Comparison of ENCODE assay signal across 8 cellular contexts in the genomic region with DNA sequence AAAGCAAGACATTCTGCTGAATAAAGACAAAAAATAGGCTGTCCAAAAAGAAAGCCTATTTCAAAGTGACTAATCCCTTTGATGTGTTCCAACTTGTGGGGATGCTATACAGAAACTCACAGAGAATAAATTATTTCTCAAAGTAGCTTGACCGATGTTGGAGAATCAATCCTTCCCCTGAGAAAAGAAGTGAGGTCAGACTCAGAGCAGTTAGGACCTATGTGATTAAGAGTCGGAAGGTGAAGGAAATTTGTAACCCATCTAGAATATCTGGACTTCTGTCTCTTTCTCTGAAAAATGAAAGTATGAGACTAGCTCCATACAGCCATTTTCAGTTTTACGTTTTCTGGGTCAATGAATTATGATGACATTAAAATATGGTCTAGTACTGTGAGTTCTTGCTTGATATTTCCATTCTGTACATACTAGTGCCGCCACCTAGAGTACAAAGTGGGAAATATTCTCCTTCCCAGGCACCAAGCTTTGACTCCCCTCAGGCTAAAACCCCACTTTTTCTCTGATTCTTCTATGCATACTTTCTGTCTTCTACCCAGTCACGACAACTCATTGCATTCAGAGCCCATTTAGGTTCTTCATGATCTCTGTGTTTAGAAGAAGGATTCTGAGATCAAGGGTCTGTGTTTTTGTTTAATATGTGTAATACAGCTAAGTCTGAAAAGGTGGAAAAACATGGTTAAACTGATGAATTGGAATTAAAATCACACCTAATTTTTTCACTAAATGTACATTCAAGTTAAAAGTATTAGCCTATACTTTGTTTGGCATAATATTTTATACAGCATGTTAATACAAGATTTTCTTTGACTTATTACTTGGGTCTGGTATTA. TPM values are rescaled to one million over a fixed set of nuclear protein-coding genes. Genes with fewer than 3 reads are reported as not detected.
DNase-seq lines count a peak whose midpoint lies in the region; ATAC-seq and TF ChIP-seq lines count a peak whose summit lies in the region.

No MANE protein-coding gene starts in this region.

- peaks cover 5% of the 10 kb centered on the region for H3K9me3 Mint-ChIP-seq in nephron progenitor cell
- no peaks in the 10 kb centered on the region for H3K9me3 Mint-ChIP-seq in activated T-helper 1 cell treated with anti-CD3 and anti-CD28 coated beads, Interleukin-12 subunit alpha, Interleukin-12 subunit beta, Interleukin-2, Interleukin-4 antibody, amounts not matched to agents 30 ng/mL and 10 ng/mL and 1 ng/mL, durations not matched to agents 14 hours and 24 hours and 36 hours

- no peaks in the 10 kb centered on the region for H3K27me3 Mint-ChIP-seq in nephron progenitor cell (ENCODE audit: low read depth, poor library complexity)
- peaks cover 3% of the 10 kb centered on the region for H3K27me3 Mint-ChIP-seq in activated T-helper 1 cell treated with anti-CD3 and anti-CD28 coated beads, Interleukin-12 subunit alpha, Interleukin-12 subunit beta, Interleukin-2, Interleukin-4 antibody, amounts not matched to agents 30 ng/mL and 10 ng/mL and 1 ng/mL, durations not matched to agents 14 hours and 24 hours and 36 hours (ENCODE audit: insufficient read depth)

- no peak for TF ChIP-seq POLR2A in erythroblast (IDR thresholded peaks at IDR 0.05; ENCODE audit: low read length)

- ATAC-seq in Right ventricle myocardium inferior (peak; percentile 88), Panc1 (peak; percentile 72; the same call in 1 of the 2 replicates)

- H3K36me3 ChIP-seq in H7 (replicated peaks; ENCODE audit: control insufficient read depth, insufficient read depth, low read length) (no peaks in the 10 kb centered on the region), Panc1 (ENCODE audit: control insufficient read depth, insufficient read depth, low read length) (no peaks in the 10 kb centered on the region)

- in situ Hi-C loops in Panc1 (cut with HindIII; ENCODE audit: low pct_unique_long_range_greater_than_20kb, low sequenced_read_pairs), result no loop called here

- H3K36me3 Mint-ChIP-seq in nephron progenitor cell (ENCODE audit: low read depth), result no peaks in the 10 kb centered on the region
- no peaks in the 10 kb centered on the region for H3K36me3 Mint-ChIP-seq in activated T-helper 1 cell treated with anti-CD3 and anti-CD28 coated beads, Interleukin-12 subunit alpha, Interleukin-12 subunit beta, Interleukin-2, Interleukin-4 antibody, amounts not matched to agents 30 ng/mL and 10 ng/mL and 1 ng/mL, durations not matched to agents 14 hours and 24 hours and 36 hours (ENCODE audit: low read depth)

- no peaks in the 10 kb centered on the region for H3K4me1 Mint-ChIP-seq in nephron progenitor cell
- H3K4me1 Mint-ChIP-seq in activated T-helper 1 cell treated with anti-CD3 and anti-CD28 coated beads, Interleukin-12 subunit alpha, Interleukin-12 subunit beta, Interleukin-2, Interleukin-4 antibody, amounts not matched to agents 30 ng/mL and 10 ng/mL and 1 ng/mL, durations not matched to agents 14 hours and 24 hours and 36 hours (ENCODE audit: low read depth), result no peaks in the 10 kb centered on the region

- BruUV-seq in Panc1 (replicated peaks; lab: Mats Ljungman, UMichigan), result no TSS peak

- H3K4me1 ChIP-seq in Panc1 (ENCODE audit: control insufficient read depth, insufficient read depth, low read length), result no peaks in the 10 kb centered on the region

- no peak overlapping the region for H3K4me3 ChIP-seq in H7 (ENCODE audit: insufficient read depth, low read depth, low read length)
- H3K4me3 ChIP-seq in Jurkat, Clone E6-1 (ENCODE audit: low read length), result no peak overlapping the region
- H3K4me3 ChIP-seq in Panc1 (ENCODE audit: low read depth in 2 of 2, low read length in 2 of 2), result no peak overlapping the region

- H3K27me3 ChIP-seq in H7 (ENCODE audit: control insufficient read depth, insufficient read depth, low read length) (no peaks in the 10 kb centered on the region), Panc1 (ENCODE audit: control insufficient read depth, insufficient read depth, low read length) (no peaks in the 10 kb centered on the region)

- peak; percentile 72 for TF ChIP-seq CTCF in Panc1 (IDR thresholded peaks at IDR 0.05)
- peak; percentile 76 for TF ChIP-seq CTCF in nephron progenitor cell (IDR thresholded peaks at IDR 0.05)

- intact Hi-C loops in Right ventricle myocardium inferior (cut with DNase I) (loop anchor here (1.0 to 10.0 kb wide), 3 partner anchors 52 to 292 kb away; no protein-coding TSS in a partner anchor), cardiac septum (cut with DNase I) (loop anchor here (2.0 to 10.0 kb wide), 2 partner anchors 152 to 292 kb away; no protein-coding TSS in a partner anchor), Panc1 (cut with micrococcal nuclease; ENCODE audit: unreplicated experiment) (no loop called here)
- intact Hi-C loops in activated T-helper 1 cell treated with anti-CD3 and anti-CD28 coated beads, Interleukin-12 subunit alpha, Interleukin-12 subunit beta, Interleukin-2, Interleukin-4 antibody, amounts not matched to agents 30 ng/mL and 10 ng/mL and 1 ng/mL, durations not matched to agents 14 hours and 24 hours and 36 hours (cut with micrococcal nuclease), result loop anchor here (1.0 kb wide), 2 partner anchors 292 to 399 kb away; no protein-coding TSS in a partner anchor

- H3K9me3 ChIP-seq in Panc1 (ENCODE audit: control insufficient read depth, insufficient read depth, low read depth, low read length), result no peaks in the 10 kb centered on the region

- no peak overlapping the region for H3K27ac Mint-ChIP-seq in nephron progenitor cell
- H3K27ac Mint-ChIP-seq in activated T-helper 1 cell treated with anti-CD3 and anti-CD28 coated beads, Interleukin-12 subunit alpha, Interleukin-12 subunit beta, Interleukin-2, Interleukin-4 antibody, amounts not matched to agents 30 ng/mL and 10 ng/mL and 1 ng/mL, durations not matched to agents 14 hours and 24 hours and 36 hours, result no peak overlapping the region

- no peak overlapping the region for H3K27ac ChIP-seq in Panc1 (ENCODE audit: low read length)

- no peak for DNase-seq in Right ventricle myocardium inferior (ENCODE audit: missing footprints)
- DNase-seq in cardiac septum (ENCODE audit: low spot score), result no peak
- peak; percentile 35 for DNase-seq in H7
- peak; percentile 45 for DNase-seq in Jurkat, Clone E6-1 (ENCODE audit: low read depth, low spot score)
- peak; percentile 22 for DNase-seq in Panc1 (ENCODE audit: low read depth, low spot score)
- peak; percentile 47 to 60 for DNase-seq in erythroblast (lab: John Stamatoyannopoulos, UW)
- DNase-seq in nephron progenitor cell, result no peak
- DNase-seq in activated T-helper 1 cell treated with anti-CD3 and anti-CD28 coated beads, Interleukin-12 subunit alpha, Interleukin-12 subunit beta, Interleukin-2, Interleukin-4 antibody, amounts not matched to agents 30 ng/mL and 10 ng/mL and 1 ng/mL, durations not matched to agents 14 hours and 24 hours and 36 hours (ENCODE audit: low spot score), result no peak

- H3K4me3 Mint-ChIP-seq in nephron progenitor cell, result no peak overlapping the region
- H3K4me3 Mint-ChIP-seq in activated T-helper 1 cell treated with anti-CD3 and anti-CD28 coated beads, Interleukin-12 subunit alpha, Interleukin-12 subunit beta, Interleukin-2, Interleukin-4 antibody, amounts not matched to agents 30 ng/mL and 10 ng/mL and 1 ng/mL, durations not matched to agents 14 hours and 24 hours and 36 hours, result no peak overlapping the region

- POLR2A ChIA-PET in Panc1 (lab: Charles Lee), result interaction anchor here (0.6 kb wide), 1 partner anchor 403 kb away, joined by 3 read pairs; no protein-coding TSS in a partner anchor

- CTCF ChIA-PET in Panc1 (lab: Charles Lee), result interaction anchor here (1.5 kb wide), 1 partner anchor 291 kb away, joined by 6 read pairs; no protein-coding TSS in a partner anchor

RNA-seq across cellular contexts. Expression of a gene that starts 6.9 kb away (rescaled TPM):
- not detected for total RNA-seq in Right ventricle myocardium inferior
- not detected for total RNA-seq in cardiac septum
- 219 and 319 TPM in 2 replicates for total RNA-seq in H7 (2014; rRNA removed; shearing (Covaris generic))
- polyA plus RNA-seq in Jurkat, Clone E6-1 (2012; ENCODE audit: insufficient read depth, insufficient read length), result not detected
- total RNA-seq in Panc1 (2021; ENCODE audit: unreplicated experiment), result 1.5 TPM
- polyA plus RNA-seq in Panc1 (2012; ENCODE audit: insufficient read length), result 3.4 TPM
- not detected in 2 replicates for total RNA-seq in activated T-helper 1 cell treated with anti-CD3 and anti-CD28 coated beads, Interleukin-12 subunit alpha, Interleukin-12 subunit beta, Interleukin-2, Interleukin-4 antibody, amounts not matched to agents 30 ng/mL and 10 ng/mL and 1 ng/mL, durations not matched to agents 14 hours and 24 hours and 36 hours

RNA-seq across cellular contexts. Expression of a gene that starts 30.9 kb away (rescaled TPM):
- total RNA-seq in Right ventricle myocardium inferior (6.2 TPM), cardiac septum (9.1 TPM), Panc1 (2021; ENCODE audit: unreplicated experiment) (0.33 TPM)
- 0.41 and 0.87 TPM in 2 replicates for total RNA-seq in H7 (2014; rRNA removed; shearing (Covaris generic))
- not detected for polyA plus RNA-seq in Jurkat, Clone E6-1 (2012; ENCODE audit: insufficient read depth, insufficient read length)
- polyA plus RNA-seq in Panc1 (2012; ENCODE audit: insufficient read length), result 0.16 TPM
- total RNA-seq in activated T-helper 1 cell treated with anti-CD3 and anti-CD28 coated beads, Interleukin-12 subunit alpha, Interleukin-12 subunit beta, Interleukin-2, Interleukin-4 antibody, amounts not matched to agents 30 ng/mL and 10 ng/mL and 1 ng/mL, durations not matched to agents 14 hours and 24 hours and 36 hours, result not detected in 2 replicates

Comparison
In these comparisons a context has a peak if more than half of its experiments do, and no peak if none do; other contexts are left out.
1. DNase-seq: peak in H7 (single experiment), Jurkat, Clone E6-1 (single experiment), Panc1 (single experiment) and erythroblast (2 of 2); none in Right ventricle myocardium inferior (single experiment), cardiac septum (single experiment), nephron progenitor cell (single experiment) and activated T-helper 1 cell treated with anti-CD3 and anti-CD28 coated beads, Interleukin-12 subunit alpha, Interleukin-12 subunit beta, Interleukin-2, Interleukin-4 antibody, amounts not matched to agents 30 ng/mL and 10 ng/mL and 1 ng/mL, durations not matched to agents 14 hours and 24 hours and 36 hours (single experiment).
2. RNA of a gene that starts 6.9 kb away (total RNA-seq): 219 to 319 TPM in H7; 1.5 TPM in Panc1 (single experiment), not detected in Right ventricle myocardium inferior (single experiment), not detected in cardiac septum (single experiment) and not detected in activated T-helper 1 cell treated with anti-CD3 and anti-CD28 coated beads, Interleukin-12 subunit alpha, Interleukin-12 subunit beta, Interleukin-2, Interleukin-4 antibody, amounts not matched to agents 30 ng/mL and 10 ng/mL and 1 ng/mL, durations not matched to agents 14 hours and 24 hours and 36 hours; every median in the first group is over 10 times any median in the second.